Comparison of ENCODE assay signal across 8 cellular contexts in the genomic region with DNA sequence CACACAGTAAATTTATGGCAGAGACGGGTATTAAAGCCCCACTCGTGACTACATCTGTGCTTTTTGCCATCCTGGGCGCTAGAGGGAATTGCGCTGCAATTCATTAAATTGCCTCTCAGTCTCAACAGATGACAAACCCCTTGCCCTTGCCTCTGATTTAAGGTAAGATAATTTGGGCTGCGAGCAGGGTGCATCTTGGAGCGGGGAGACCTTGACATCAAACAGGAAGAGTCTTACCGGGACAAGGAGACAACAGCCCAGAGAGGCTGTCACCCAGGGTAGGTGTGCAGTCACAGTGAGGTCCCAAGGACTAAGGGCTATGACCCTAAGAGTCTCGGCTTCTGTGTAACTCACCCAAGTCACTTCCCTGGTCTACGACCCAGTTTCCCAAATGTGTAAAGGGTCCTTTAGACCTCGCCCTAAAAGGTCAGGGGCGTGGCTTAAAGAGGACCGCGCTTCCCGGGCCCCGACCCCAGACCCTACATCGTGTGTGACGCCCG. TPM values are rescaled to one million over a fixed set of nuclear protein-coding genes. Genes with fewer than 3 reads are reported as not detected.
DNase-seq lines count a peak whose midpoint lies in the region; ATAC-seq and TF ChIP-seq lines count a peak whose summit lies in the region.

No MANE protein-coding gene starts in this region.

- peaks cover 11% of the 10 kb centered on the region for H3K79me2 ChIP-seq in smooth muscle cell (ENCODE audit: low read depth)

- H3K4me1 ChIP-seq in HUES6 (ENCODE audit: control insufficient read depth, insufficient read depth, low read length): no peaks in the 10 kb centered on the region
- peaks cover 2% of the 10 kb centered on the region for H3K4me1 ChIP-seq in right cardiac atrium (ENCODE audit: control insufficient read depth, insufficient read depth, low read length)
- peaks cover 9% of the 10 kb centered on the region for H3K4me1 ChIP-seq in smooth muscle cell (ENCODE audit: low read depth)

- H3K27me3 Mint-ChIP-seq in activated T-helper 17 cell treated with anti-CD3 and anti-CD28 coated beads, Interleukin-2, amount 50 U/mL, for 72 hours: no peaks in the 10 kb centered on the region

- CTCF ChIA-PET in AG04450 (lab: Charles Lee): no interaction called here

- intact Hi-C loops in right cardiac atrium (cut with DNase I): no loop called here

- H3K36me3 Mint-ChIP-seq in activated T-helper 17 cell treated with anti-CD3 and anti-CD28 coated beads, Interleukin-2, amount 50 U/mL, for 72 hours (ENCODE audit: low read depth): peaks cover 47% of the 10 kb centered on the region

- WGBS in right cardiac atrium: 9% methylated on average over 18 of the region's 18 CpGs
- 18% methylated on average over 15 of the region's 18 CpGs for WGBS in smooth muscle cell (ENCODE audit: low lambda C conversion rate)

- H2AFZ ChIP-seq in smooth muscle cell (ENCODE audit: low read depth): peak overlapping the region; percentile 9

- H3K4me2 ChIP-seq in smooth muscle cell: peak overlapping the region; percentile 89

- no peak for TF ChIP-seq CTCF in AG04450 (IDR thresholded peaks at IDR 0.05; ENCODE audit: low read depth, low read length)
- TF ChIP-seq CTCF in smooth muscle cell (IDR thresholded peaks at IDR 0.05; ENCODE audit: borderline replicate concordance, insufficient read depth, poor library complexity, severe bottlenecking): no peak

- H3K27me3 ChIP-seq in AG04450 (ENCODE audit: control insufficient read depth, insufficient read depth, low read length) (no peaks in the 10 kb centered on the region), HUES6 (ENCODE audit: control insufficient read depth, insufficient read depth, low read length) (no peaks in the 10 kb centered on the region), right cardiac atrium (ENCODE audit: control insufficient read depth, insufficient read depth) (no peaks in the 10 kb centered on the region), smooth muscle cell (ENCODE audit: low read depth) (no peaks in the 10 kb centered on the region)

- POLR2A ChIA-PET in AG04450 (lab: Yijun Ruan, JAX): interaction anchor here (0.7 to 1.5 kb wide), 5 partner anchors 14 to 81 kb away, joined by 4 to 11 read pairs (median 5); a partner anchor contains a TSS

- H3K4me3 ChIP-seq in AG04450 (ENCODE audit: low read depth, low read length) (peak overlapping the region; percentile 86), HUES6 (ENCODE audit: low read depth, low read length) (peak overlapping the region; percentile 75), right cardiac atrium (ENCODE audit: low read length) (peak overlapping the region; percentile 68), smooth muscle cell (peak overlapping the region; percentile 64)

- no peaks in the 10 kb centered on the region for H4K20me1 ChIP-seq in smooth muscle cell (ENCODE audit: low read depth)

- H3K9ac ChIP-seq in HUES6 (ENCODE audit: low read length) (peak overlapping the region; percentile 9), smooth muscle cell (ENCODE audit: low read depth) (peak overlapping the region; percentile 95)

- H3K36me3 ChIP-seq in HUES6 (ENCODE audit: control insufficient read depth, insufficient read depth, low read length) (peaks cover 33% of the 10 kb centered on the region), smooth muscle cell (ENCODE audit: low read depth) (peaks cover 6% of the 10 kb centered on the region)

- DNase-seq in AG04450 (ENCODE audit: low read depth, low spot score): no peak
- DNase-seq in right cardiac atrium: no peak
- DNase-seq in smooth muscle cell (lab: John Stamatoyannopoulos, UW; ENCODE audit: unreplicated experiment): no peak
- DNase-seq in NCI-H1436 treated with DMSO at 0.1 percent for 48 hours (lab: John Stamatoyannopoulos, UW): no peak

- H3K27ac ChIP-seq in AG04450 (ENCODE audit: low read depth, low read length) (peak overlapping the region; percentile 94), HUES6 (ENCODE audit: low read depth, low read length) (no peak overlapping the region), right cardiac atrium (ENCODE audit: low read length) (peak overlapping the region; percentile 77), smooth muscle cell (ENCODE audit: low read depth) (peak overlapping the region; percentile 97)

- peaks cover 3% of the 10 kb centered on the region for H3F3A ChIP-seq in smooth muscle cell (ENCODE audit: low read depth)

- no peaks in the 10 kb centered on the region for H3K9me3 Mint-ChIP-seq in activated T-helper 17 cell treated with anti-CD3 and anti-CD28 coated beads, Interleukin-2, amount 50 U/mL, for 72 hours

- H3K4me3 Mint-ChIP-seq in activated T-helper 17 cell treated with anti-CD3 and anti-CD28 coated beads, Interleukin-2, amount 50 U/mL, for 72 hours: peak overlapping the region; percentile 83

- H3K27ac Mint-ChIP-seq in activated T-helper 17 cell treated with anti-CD3 and anti-CD28 coated beads, Interleukin-2, amount 50 U/mL, for 72 hours: peak overlapping the region; percentile 94

- H3K4me1 Mint-ChIP-seq in activated T-helper 17 cell treated with anti-CD3 and anti-CD28 coated beads, Interleukin-2, amount 50 U/mL, for 72 hours: peaks cover 13% of the 10 kb centered on the region

- peak; percentile 5 for ATAC-seq in GM18519 (IDR thresholded peaks at IDR 0.05; ENCODE audit: low FRiP score, unreplicated experiment)
- peak; percentile 31 for ATAC-seq in activated T-helper 17 cell treated with anti-CD3 and anti-CD28 coated beads, Interleukin-2, amount 50 U/mL, for 72 hours (replicated peaks)
- peak in 1 of 2 donors; percentile 32 for ATAC-seq in right cardiac atrium
- no peak for ATAC-seq in GM19324 (IDR thresholded peaks at IDR 0.05; ENCODE audit: low FRiP score, unreplicated experiment)

- no peaks in the 10 kb centered on the region; the same call in 1 of the 2 replicates for H3K9me3 ChIP-seq in AG04450 (ENCODE audit: control insufficient read depth, insufficient read depth, low read length)
- H3K9me3 ChIP-seq in HUES6 (ENCODE audit: control insufficient read depth, insufficient read depth, low read depth, low read length): no peaks in the 10 kb centered on the region
- H3K9me3 ChIP-seq in right cardiac atrium (ENCODE audit: control insufficient read depth, low read length): no peaks in the 10 kb centered on the region
- no peaks in the 10 kb centered on the region for H3K9me3 ChIP-seq in smooth muscle cell (replicated peaks; ENCODE audit: low read depth)

RNA-seq across cellular contexts. Expression of a gene that starts 0.4 kb away (rescaled TPM):
- polyA plus RNA-seq in AG04450 (2011; rRNA removed): 40.0 and 57.2 TPM in 2 replicates
- 75.6 and 111 TPM in 2 replicates for polyA minus RNA-seq in AG04450 (2011; rRNA and poly(A)+ RNA removed)
- total RNA-seq in activated T-helper 17 cell treated with anti-CD3 and anti-CD28 coated beads, Interleukin-2, amount 50 U/mL, for 72 hours: 10 to 100 TPM; 21.5 to 60.0 TPM
- 10 to 100 TPM; 54.0 to 75.9 (median 63.6) TPM for total RNA-seq in right cardiac atrium
- 55.9 TPM for polyA plus RNA-seq in right cardiac atrium
- total RNA-seq in smooth muscle cell: 109 and 127 TPM in 2 replicates
- 73.0 and 86.1 TPM in 2 replicates for polyA plus RNA-seq in smooth muscle cell

RNA-seq across cellular contexts. Expression of a gene that starts 42.0 kb away (rescaled TPM):
- polyA plus RNA-seq in AG04450 (2011; rRNA removed) (22.1 and 30.4 TPM in 2 replicates), right cardiac atrium (5.7 TPM), smooth muscle cell (20.0 and 28.2 TPM in 2 replicates)
- polyA minus RNA-seq in AG04450 (2011; rRNA and poly(A)+ RNA removed): 28.6 and 38.3 TPM in 2 replicates
- 10 to 100 TPM; 35.3 to 36.9 TPM for total RNA-seq in activated T-helper 17 cell treated with anti-CD3 and anti-CD28 coated beads, Interleukin-2, amount 50 U/mL, for 72 hours
- total RNA-seq in right cardiac atrium (10 to 100 TPM; 10.2 to 11.3 (median 10.7) TPM), smooth muscle cell (33.0 and 34.1 TPM in 2 replicates)
